24 cellular contexts compared by ENCODE assay signal in the genomic region with DNA sequence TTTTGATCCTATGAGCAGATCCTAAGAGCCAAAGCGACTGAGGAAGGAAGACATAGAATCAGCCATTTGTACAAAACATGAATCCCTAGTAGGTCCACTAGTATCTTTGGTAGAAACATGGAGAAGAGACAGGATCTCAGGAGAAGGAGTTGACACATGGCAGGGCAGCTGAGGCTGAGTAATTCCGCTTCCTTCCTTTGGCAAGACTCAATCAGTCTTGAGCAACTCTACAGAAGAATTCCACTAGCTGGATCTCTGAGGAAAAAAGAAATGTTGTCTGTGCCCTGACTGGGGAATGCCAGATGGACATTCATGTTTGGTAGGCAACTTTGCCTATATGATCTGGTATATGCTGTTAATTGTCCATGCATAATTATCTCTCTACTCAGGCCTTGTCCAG.
"Had no signal": no experiment of that assay in that cellular context is flagged by ENCODE, and none has a peak within 500 bp of the region (broad histone marks: within the 10 kb centered on the region; RNA-seq: fewer than 3 reads in every experiment).

No MANE protein-coding gene starts in this region.

- DNase-seq: activated B cell treated with CpG ODN at 0.5 μM for 24 hours; activated CD4-positive, alpha-beta memory T cell treated with anti-CD3 and anti-CD28 coated beads for 36 hours; activated CD4-positive, alpha-beta T cell treated with anti-CD3 and anti-CD28 coated beads for 1 hour; activated CD4-positive, alpha-beta T cell treated with anti-CD3 and anti-CD28 coated beads, Interleukin-2, amount 10 ng/mL, durations not matched to agents 7 days and 5 days; activated CD8-positive, alpha-beta memory T cell treated with anti-CD3 and anti-CD28 coated beads for 24 hours; activated effector memory CD4-positive, alpha-beta T cell treated with anti-CD3 and anti-CD28 coated beads, Interleukin-2, amount 50 U/mL, for 16 hours; activated naive CD4-positive, alpha-beta T cell treated with Interleukin-2 at 50 U/mL for 16 hours; activated naive CD8-positive, alpha-beta T cell treated with anti-CD3 and anti-CD28 coated beads for 36 hours; activated T-cell treated with anti-CD3 and anti-CD28 coated beads, Interleukin-2, amount 50 U/mL, for 4 hours; brain microvascular endothelial cell; Karpas-422; NCI-H1048; NCI-H146; NCI-H187 treated with DMSO at 0.1 percent for 48 hours; NCI-H2081 treated with DMSO at 0.1 percent for 48 hours; NCI-H446; NCI-H524; RPMI8226; T-cell; T-helper 2 cell; T1000 had no signal

- H3K4me3 ChIP-seq: SK-N-MC had no signal

- ATAC-seq: activated T-cell treated with anti-CD3 and anti-CD28 coated beads, Interleukin-2, amount 50 U/mL, for 4 hours; Panc1; Right ventricle myocardium inferior; T-cell had no signal

- H3K27ac Mint-ChIP-seq: activated B cell treated with CpG ODN at 0.5 μM for 24 hours; activated CD4-positive, alpha-beta memory T cell treated with anti-CD3 and anti-CD28 coated beads for 36 hours; activated CD4-positive, alpha-beta T cell treated with anti-CD3 and anti-CD28 coated beads, Interleukin-2, amount 10 ng/mL, durations not matched to agents 7 days and 5 days; activated naive CD8-positive, alpha-beta T cell treated with anti-CD3 and anti-CD28 coated beads for 36 hours; T-cell had no signal

- H3K9me3 Mint-ChIP-seq: activated B cell treated with CpG ODN at 0.5 μM for 24 hours; activated CD4-positive, alpha-beta T cell treated with anti-CD3 and anti-CD28 coated beads, Interleukin-2, amount 10 ng/mL, durations not matched to agents 7 days and 5 days; activated naive CD8-positive, alpha-beta T cell treated with anti-CD3 and anti-CD28 coated beads for 36 hours; activated T-cell treated with anti-CD3 and anti-CD28 coated beads, Interleukin-2, amount 50 U/mL, for 4 hours; T-cell had no signal

- H3K36me3 Mint-ChIP-seq: activated CD4-positive, alpha-beta memory T cell treated with anti-CD3 and anti-CD28 coated beads for 36 hours; activated naive CD8-positive, alpha-beta T cell treated with anti-CD3 and anti-CD28 coated beads for 36 hours had no signal
